ENCODE assay signal across 27 cellular contexts in the genomic region with DNA sequence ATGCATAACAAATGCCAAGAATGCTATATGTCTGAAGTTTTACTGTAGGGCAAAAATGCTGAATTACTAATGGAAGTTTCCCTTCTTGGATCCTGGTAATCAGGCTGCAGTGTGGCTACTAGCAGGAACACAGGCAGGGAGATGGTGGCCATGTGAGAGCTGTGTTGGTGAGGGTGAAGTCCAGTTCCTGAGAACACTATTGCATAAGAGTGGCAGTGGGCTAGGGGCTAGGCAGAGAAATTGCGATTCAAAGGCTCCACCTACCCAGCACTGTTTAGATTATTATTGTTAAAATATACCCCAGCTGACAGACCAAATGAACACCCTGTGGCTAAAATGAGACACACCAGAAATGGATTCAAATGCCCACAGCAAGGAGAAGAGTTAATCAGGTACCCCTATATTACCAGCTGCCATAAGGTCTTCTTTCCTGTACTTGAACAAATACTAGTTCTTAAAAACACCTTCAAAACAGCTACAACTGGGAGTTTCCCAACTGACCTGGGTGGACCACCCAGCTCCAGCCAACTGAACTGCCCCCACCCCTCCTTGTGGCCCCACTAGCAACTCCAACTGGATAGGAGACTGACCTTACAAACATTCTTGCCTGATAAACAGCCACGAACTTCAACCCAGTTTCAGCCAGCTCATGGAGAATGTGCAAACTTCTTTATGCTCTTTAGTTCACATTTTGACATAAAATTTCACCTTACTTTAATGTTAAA.
"Had no signal": no experiment of that assay in that cellular context is flagged by ENCODE, and none has a peak within 500 bp of the region (broad histone marks: within the 10 kb centered on the region; RNA-seq: fewer than 3 reads in every experiment).

No MANE protein-coding gene starts in this region.

- H3K36me3 ChIP-seq: brain microvascular endothelial cell, cardiac muscle cell, Peyer's patch, SJCRH30, WERI-Rb-1 had no signal

- H3K27me3 ChIP-seq: brain microvascular endothelial cell, cardiac muscle cell, Peyer's patch, SJCRH30 had no signal

- H3K27ac Mint-ChIP-seq: activated CD8-positive, alpha-beta T cell treated with anti-CD3 and anti-CD28 coated beads, Interleukin-2, amount 10 ng/mL, durations not matched to agents 7 days and 5 days; activated naive CD4-positive, alpha-beta T cell treated with anti-CD3 and anti-CD28 coated beads, Interleukin-2, amount 50 U/mL, for 72 hours; activated naive CD8-positive, alpha-beta T cell treated with anti-CD3 and anti-CD28 coated beads, Interleukin-2, amount 50 U/mL, for 24 hours; activated T-cell treated with anti-CD3 and anti-CD28 coated beads, Interleukin-2, amount 50 U/mL, for 24 hours; activated T-helper 1 cell treated with anti-CD3 and anti-CD28 coated beads, Interleukin-12 subunit alpha, Interleukin-12 subunit beta, Interleukin-2, Interleukin-4 antibody, amounts not matched to agents 30 ng/mL and 10 ng/mL and 1 ng/mL, durations not matched to agents 14 hours and 24 hours and 36 hours had no signal

- H3K4me1 Mint-ChIP-seq: activated naive CD8-positive, alpha-beta T cell treated with anti-CD3 and anti-CD28 coated beads, Interleukin-2, amount 50 U/mL, for 24 hours had no signal

- H3K9me3 ChIP-seq: Peyer's patch, SJCRH30, SK-N-SH had no signal

- H3K27ac ChIP-seq: brain microvascular endothelial cell, cardiac muscle cell, Peyer's patch, RWPE1, SJCRH30, WERI-Rb-1 had no signal

- H3K9ac ChIP-seq: SK-N-SH had no signal

- H3K4me1 ChIP-seq: Peyer's patch, SJCRH30 had no signal

- H3K4me3 Mint-ChIP-seq: activated CD8-positive, alpha-beta T cell treated with anti-CD3 and anti-CD28 coated beads, Interleukin-2, amount 10 ng/mL, durations not matched to agents 7 days and 5 days; activated naive CD8-positive, alpha-beta T cell treated with anti-CD3 and anti-CD28 coated beads, Interleukin-2, amount 50 U/mL, for 24 hours; activated T-cell treated with anti-CD3 and anti-CD28 coated beads, Interleukin-2, amount 50 U/mL, for 24 hours; activated T-helper 1 cell treated with anti-CD3 and anti-CD28 coated beads, Interleukin-12 subunit alpha, Interleukin-12 subunit beta, Interleukin-2, Interleukin-4 antibody, amounts not matched to agents 30 ng/mL and 10 ng/mL and 1 ng/mL, durations not matched to agents 14 hours and 24 hours and 36 hours had no signal

- H3K36me3 Mint-ChIP-seq: activated naive CD4-positive, alpha-beta T cell treated with anti-CD3 and anti-CD28 coated beads, Interleukin-2, amount 50 U/mL, for 72 hours had no signal

- H3K9me3 Mint-ChIP-seq: activated naive CD4-positive, alpha-beta T cell treated with anti-CD3 and anti-CD28 coated beads, Interleukin-2, amount 50 U/mL, for 72 hours; activated naive CD8-positive, alpha-beta T cell treated with anti-CD3 and anti-CD28 coated beads, Interleukin-2, amount 50 U/mL, for 24 hours; activated T-cell treated with anti-CD3 and anti-CD28 coated beads, Interleukin-2, amount 50 U/mL, for 24 hours; activated T-helper 1 cell treated with anti-CD3 and anti-CD28 coated beads, Interleukin-12 subunit alpha, Interleukin-12 subunit beta, Interleukin-2, Interleukin-4 antibody, amounts not matched to agents 30 ng/mL and 10 ng/mL and 1 ng/mL, durations not matched to agents 14 hours and 24 hours and 36 hours had no signal

- H3K4me3 ChIP-seq: cardiac muscle cell, Peyer's patch, SJCRH30 had no signal

- ATAC-seq: activated CD4-positive, CD25-positive, alpha-beta regulatory T cell treated with anti-CD3 and anti-CD28 coated beads, Interleukin-2, amount 50 U/mL, for 24 hours; activated CD8-positive, alpha-beta T cell treated with anti-CD3 and anti-CD28 coated beads, Interleukin-2, amount 10 ng/mL, durations not matched to agents 7 days and 5 days; activated naive CD4-positive, alpha-beta T cell treated with anti-CD3 and anti-CD28 coated beads, Interleukin-2, amount 50 U/mL, for 72 hours; activated naive CD8-positive, alpha-beta T cell treated with anti-CD3 and anti-CD28 coated beads, Interleukin-2, amount 50 U/mL, for 24 hours had no signal

- DNase-seq: activated CD4-positive, alpha-beta T cell treated with anti-CD3 and anti-CD28 coated beads for 48 hours; activated CD4-positive, alpha-beta T cell treated with anti-CD3 and anti-CD28 coated beads, Interleukin-2, amount 50 U/mL, for 4 hours; activated CD8-positive, alpha-beta memory T cell treated with anti-CD3 and anti-CD28 coated beads, Interleukin-2, amount 50 U/mL, for 48 hours; activated CD8-positive, alpha-beta T cell treated with anti-CD3 and anti-CD28 coated beads, Interleukin-2, amount 10 ng/mL, durations not matched to agents 7 days and 5 days; activated effector memory CD4-positive, alpha-beta T cell treated with Interleukin-2 at 50 U/mL for 16 hours; activated naive CD4-positive, alpha-beta T cell; activated naive CD8-positive, alpha-beta T cell treated with anti-CD3 and anti-CD28 coated beads, Interleukin-2, amount 50 U/mL, for 24 hours; activated T-cell treated with anti-CD3 and anti-CD28 coated beads, Interleukin-2, amount 50 U/mL, for 24 hours; amygdala; brain microvascular endothelial cell; NCI-H1048; NCI-H146; NCI-H187 treated with DMSO at 0.1 percent for 48 hours; NCI-H2081 treated with DMSO at 0.1 percent for 48 hours; NCI-H446; NCI-H524; Peyer's patch; Right ventricle myocardium superior; SJCRH30; SK-N-SH; T-helper 1 cell; WERI-Rb-1 had no signal

- H3K4me2 ChIP-seq: SK-N-SH had no signal
